8 cellular contexts compared by ENCODE assay signal in the genomic region with DNA sequence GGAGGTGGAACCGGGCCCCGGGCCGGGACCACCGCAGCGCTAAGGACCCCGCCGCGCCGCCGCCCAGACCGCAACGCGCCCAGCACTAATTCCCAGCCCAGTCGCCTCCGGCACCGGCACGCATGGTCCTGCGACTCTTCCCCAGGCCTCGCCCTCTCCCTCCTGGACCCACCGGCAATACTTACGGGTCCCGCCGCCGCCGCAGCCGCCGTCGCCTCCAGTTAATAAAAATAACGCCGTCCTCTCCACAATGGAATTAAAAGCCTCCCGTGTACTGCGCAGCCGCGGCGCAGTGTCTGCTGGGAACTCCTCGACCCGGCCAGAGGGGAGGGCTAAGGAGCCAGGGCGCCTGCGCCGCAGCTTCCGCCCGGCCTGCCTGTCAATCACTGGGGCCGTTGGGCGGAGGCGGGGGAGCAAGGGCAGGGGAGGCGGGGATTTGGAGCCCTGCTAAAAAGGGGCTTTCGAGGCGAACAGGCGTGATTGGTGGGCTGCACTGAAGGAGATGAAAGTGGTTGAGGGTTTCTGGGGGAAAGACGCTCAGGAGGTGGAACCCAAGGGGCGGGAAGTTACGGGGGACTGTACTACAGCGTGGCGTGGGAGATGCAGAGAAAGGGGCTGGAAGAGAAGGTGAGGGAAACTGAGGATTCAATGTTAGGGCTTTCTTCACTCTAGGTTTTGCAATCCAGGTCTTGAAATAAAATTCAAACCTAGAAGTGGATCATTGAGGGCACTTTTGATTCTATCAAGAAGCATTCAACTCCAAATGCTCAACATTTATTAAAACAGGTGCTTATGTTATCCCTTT.
A peak's percentile ranks its signal among the peaks of the same experiment; 100 is the strongest.
DNase-seq lines count a peak whose midpoint lies in the region; ATAC-seq lines count a peak whose summit lies in the region.

A gene with protein sequence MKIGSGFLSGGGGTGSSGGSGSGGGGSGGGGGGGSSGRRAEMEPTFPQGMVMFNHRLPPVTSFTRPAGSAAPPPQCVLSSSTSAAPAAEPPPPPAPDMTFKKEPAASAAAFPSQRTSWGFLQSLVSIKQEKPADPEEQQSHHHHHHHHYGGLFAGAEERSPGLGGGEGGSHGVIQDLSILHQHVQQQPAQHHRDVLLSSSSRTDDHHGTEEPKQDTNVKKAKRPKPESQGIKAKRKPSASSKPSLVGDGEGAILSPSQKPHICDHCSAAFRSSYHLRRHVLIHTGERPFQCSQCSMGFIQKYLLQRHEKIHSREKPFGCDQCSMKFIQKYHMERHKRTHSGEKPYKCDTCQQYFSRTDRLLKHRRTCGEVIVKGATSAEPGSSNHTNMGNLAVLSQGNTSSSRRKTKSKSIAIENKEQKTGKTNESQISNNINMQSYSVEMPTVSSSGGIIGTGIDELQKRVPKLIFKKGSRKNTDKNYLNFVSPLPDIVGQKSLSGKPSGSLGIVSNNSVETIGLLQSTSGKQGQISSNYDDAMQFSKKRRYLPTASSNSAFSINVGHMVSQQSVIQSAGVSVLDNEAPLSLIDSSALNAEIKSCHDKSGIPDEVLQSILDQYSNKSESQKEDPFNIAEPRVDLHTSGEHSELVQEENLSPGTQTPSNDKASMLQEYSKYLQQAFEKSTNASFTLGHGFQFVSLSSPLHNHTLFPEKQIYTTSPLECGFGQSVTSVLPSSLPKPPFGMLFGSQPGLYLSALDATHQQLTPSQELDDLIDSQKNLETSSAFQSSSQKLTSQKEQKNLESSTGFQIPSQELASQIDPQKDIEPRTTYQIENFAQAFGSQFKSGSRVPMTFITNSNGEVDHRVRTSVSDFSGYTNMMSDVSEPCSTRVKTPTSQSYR (minus strand): TSS at position 276 of the 805 bp plus-strand sequence. CDS start 331 bp downstream, outside the sequence.

- H3K4me2 ChIP-seq in BLaER1 treated with 17β-estradiol and CSF1 and Interleukin-3, amounts not matched to agents 10 nM and 100 nM = peak within 1 kb of the TSS; percentile 89 to 98 (median 95)

- H3K4me1 ChIP-seq in BLaER1 treated with 17β-estradiol and CSF1 and Interleukin-3, amounts not matched to agents 10 nM and 100 nM = peaks cover 30 to 48% (median 43%) of the 10 kb centered on the region in 10 experiments

- H3K36me3 ChIP-seq in BLaER1 treated with 17β-estradiol and CSF1 and Interleukin-3, amounts not matched to agents 10 nM and 100 nM = peaks cover 6 to 42% (median 40%) of the 10 kb centered on the region in 11 experiments; a peak in 21 of 22 replicates

- DNase-seq in NCI-H526 (lab: John Stamatoyannopoulos, UW) (peak; percentile 82 to 93), kidney tubule cell (ENCODE audit: low spot score) (peak; percentile 94)
- peak; percentile 91 to 93 for DNase-seq in activated CD4-positive, alpha-beta T cell treated with anti-CD3 and anti-CD28 coated beads for 4 hours
- DNase-seq in stimulated activated CD4-positive, alpha-beta T cell treated with anti-CD3 and anti-CD28 coated beads, Interleukin-1b, Interleukin-23, amount 100 ng/mL, for 1 hour (ENCODE audit: low read depth in 2 of 2) = peak; percentile 84 to 85

- H4K20me1 ChIP-seq in BLaER1 treated with 17β-estradiol and CSF1 and Interleukin-3, amounts not matched to agents 10 nM and 100 nM = peaks cover 0 to 43% (median 32%) of the 10 kb centered on the region in 11 experiments; a peak in 14 of 22 replicates

- H3K27ac ChIP-seq in BLaER1 treated with 17β-estradiol and CSF1 and Interleukin-3, amounts not matched to agents 10 nM and 100 nM = peak within 1 kb of the TSS; percentile 83 to 95 (median 93)
- H3K27ac ChIP-seq in cingulate gyrus (ENCODE audit: low read depth, low read length) = peak within 1 kb of the TSS; percentile 88

- H3K9ac ChIP-seq in BLaER1 treated with 17β-estradiol and CSF1 and Interleukin-3, amounts not matched to agents 10 nM and 100 nM = peak within 1 kb of the TSS; percentile 91 to 98 (median 94)

- H3K4me3 ChIP-seq in BLaER1 treated with 17β-estradiol and CSF1 and Interleukin-3, amounts not matched to agents 10 nM and 100 nM = peak within 1 kb of the TSS; percentile 88 to 99 (median 94)

- ATAC-seq in GM19328 (IDR thresholded peaks at IDR 0.05; ENCODE audit: unreplicated experiment) (peak; percentile 94), HG03469 (IDR thresholded peaks at IDR 0.05; ENCODE audit: unreplicated experiment) (peak; percentile 89)

- peaks cover 0 to 30% (median 19%) of the 10 kb centered on the region in 11 experiments; a peak in 17 of 22 replicates for H3K9me3 ChIP-seq in BLaER1 treated with 17β-estradiol and CSF1 and Interleukin-3, amounts not matched to agents 10 nM and 100 nM (replicated peaks in 1 of 11)

- H3K27me3 ChIP-seq in BLaER1 treated with 17β-estradiol and CSF1 and Interleukin-3, amounts not matched to agents 10 nM and 100 nM = no peaks in the 10 kb centered on the region

Comparison
In these comparisons a context has a peak if more than half of its experiments do, and no peak if none do; other contexts are left out.
1. Peak in every context shown above with its lines: DNase-seq, ATAC-seq, H3K4me3 ChIP-seq and H3K27ac ChIP-seq.